ENCODE assay signal across 15 cellular contexts in genomic region chr7:138167222-138167621, GRCh38.
"Had no signal": no experiment of that assay in that cellular context is flagged by ENCODE, and none has a peak within 500 bp of the region (broad histone marks: within the 10 kb centered on the region; RNA-seq: fewer than 3 reads in every experiment).

No MANE protein-coding gene starts in this region.

- H3K4me3 Mint-ChIP-seq: activated T-cell treated with anti-CD3 and anti-CD28 coated beads, Interleukin-2, amount 50 U/mL, for 24 hours; natural killer cell; stimulated activated naive B cell treated with anti-CD40 and anti-IgM and Interleukin-4, amounts not matched to agents 10 μg/mL and 1 μg/mL and 100 μg/mL, for 72 hours had no signal

- H3K4me1 ChIP-seq: gastrocnemius medialis, prostate gland, upper lobe of left lung had no signal

- H3K9me3 ChIP-seq: gastrocnemius medialis, prostate gland had no signal

- H3K4me3 ChIP-seq: dorsolateral prefrontal cortex, gastrocnemius medialis, lung, prostate gland, upper lobe of left lung had no signal

- H3K27ac ChIP-seq: dorsolateral prefrontal cortex, gastrocnemius medialis, prostate gland, upper lobe of left lung had no signal

- H3K4me1 Mint-ChIP-seq: natural killer cell had no signal

- DNase-seq: activated CD4-positive, alpha-beta T cell treated with anti-CD3 and anti-CD28 coated beads, Interleukin-2, amount 50 U/mL, for 1 hour; activated effector memory CD4-positive, alpha-beta T cell treated with anti-CD3 and anti-CD28 coated beads, Interleukin-2, amount 50 U/mL, for 16 hours; activated T-cell treated with anti-CD3 and anti-CD28 coated beads, Interleukin-2, amount 50 U/mL, for 24 hours; amygdala; cerebellar nuclear complex; dorsolateral prefrontal cortex; gastrocnemius medialis; left cardiac atrium; natural killer cell; stimulated activated CD4-positive, alpha-beta T cell treated with anti-CD3 and anti-CD28 coated beads, Interleukin-2, amount 100 ng/mL, for 24 hours; stimulated activated naive B cell treated with anti-CD40 and anti-IgM and Interleukin-4, amounts not matched to agents 10 μg/mL and 1 μg/mL and 100 μg/mL, for 72 hours; upper lobe of left lung had no signal

- H3K36me3 Mint-ChIP-seq: natural killer cell had no signal

- H3K27ac Mint-ChIP-seq: activated naive CD4-positive, alpha-beta T cell treated with anti-CD3 and anti-CD28 coated beads, Interleukin-2, amount 50 U/mL, for 72 hours; activated T-cell treated with anti-CD3 and anti-CD28 coated beads, Interleukin-2, amount 50 U/mL, for 24 hours; natural killer cell; stimulated activated naive B cell treated with anti-CD40 and anti-IgM and Interleukin-4, amounts not matched to agents 10 μg/mL and 1 μg/mL and 100 μg/mL, for 72 hours had no signal

- H3K36me3 ChIP-seq: gastrocnemius medialis, prostate gland, upper lobe of left lung had no signal

- H3K27me3 ChIP-seq: gastrocnemius medialis, upper lobe of left lung had no signal
